ENCODE assay signal across 21 cellular contexts in genomic region chr4:56972832-56973231, GRCh38. TPM values are rescaled to one million over a fixed set of nuclear protein-coding genes. Genes with fewer than 3 reads are reported as not detected.
A peak's percentile ranks its signal among the peaks of the same experiment; 100 is the strongest.
DNase-seq lines count a peak whose midpoint lies in the region; ATAC-seq lines count a peak whose summit lies in the region.
"Had no signal": no experiment of that assay in that cellular context is flagged by ENCODE, and none has a peak within 500 bp of the region (broad histone marks: within the 10 kb centered on the region; RNA-seq: fewer than 3 reads in every experiment).

No MANE protein-coding gene starts in this region.

- peak overlapping the region; percentile 30 for H3K27ac Mint-ChIP-seq in activated CD4-positive, alpha-beta memory T cell treated with anti-CD3 and anti-CD28 coated beads for 36 hours
- no peak overlapping the region for H3K27ac Mint-ChIP-seq in activated CD4-positive, alpha-beta memory T cell treated with anti-CD3 and anti-CD28 coated beads, Interleukin-2, amount 10 ng/mL, durations not matched to agents 7 days and 5 days
- H3K27ac Mint-ChIP-seq in activated naive CD4-positive, alpha-beta T cell treated with anti-CD3 and anti-CD28 coated beads, Interleukin-2, amount 50 U/mL, for 72 hours, result peak overlapping the region in 1 of 2 donors; percentile 74
- peak overlapping the region; percentile 44 for H3K27ac Mint-ChIP-seq in stimulated activated effector memory CD8-positive, alpha-beta T cell treated with anti-CD3 and anti-CD28 coated beads, Interleukin-12 subunit alpha, Interleukin-12 subunit beta, amount 100 ng/mL, for 72 hours
- no peak overlapping the region for H3K27ac Mint-ChIP-seq in naive thymus-derived CD4-positive, alpha-beta T cell
- H3K27ac Mint-ChIP-seq: B cell had no signal

- no peak overlapping the region for H3K4me3 ChIP-seq in naive thymus-derived CD4-positive, alpha-beta T cell (ENCODE audit: low read length)
- H3K4me3 ChIP-seq: Peyer's patch had no signal

- no peak overlapping the region for H3K27ac ChIP-seq in naive thymus-derived CD4-positive, alpha-beta T cell (ENCODE audit: low read depth, low read length)
- H3K27ac ChIP-seq: Peyer's patch had no signal

- POLR2A ChIA-PET in activated CD4-positive, alpha-beta memory T cell treated with anti-CD3 and anti-CD28 coated beads for 36 hours (lab: Charles Lee), result no interaction called here
- POLR2A ChIA-PET in activated CD4-positive, alpha-beta memory T cell treated with anti-CD3 and anti-CD28 coated beads, Interleukin-2, amount 10 ng/mL, durations not matched to agents 7 days and 5 days (lab: Charles Lee), result interaction anchor here (1.1 to 9.1 kb wide), 2 partner anchors 10 to 63 kb away, joined by 3 to 208 read pairs; partner anchors contain the start of gene REST
- POLR2A ChIA-PET in naive thymus-derived CD4-positive, alpha-beta T cell (lab: Charles Lee), result no interaction called here

- H3K9me3 Mint-ChIP-seq in activated CD4-positive, alpha-beta memory T cell treated with anti-CD3 and anti-CD28 coated beads for 36 hours, result peaks cover 17% of the 10 kb centered on the region
- peaks cover 13% of the 10 kb centered on the region for H3K9me3 Mint-ChIP-seq in activated CD4-positive, alpha-beta memory T cell treated with anti-CD3 and anti-CD28 coated beads, Interleukin-2, amount 10 ng/mL, durations not matched to agents 7 days and 5 days
- H3K9me3 Mint-ChIP-seq in activated naive CD4-positive, alpha-beta T cell treated with anti-CD3 and anti-CD28 coated beads, Interleukin-2, amount 50 U/mL, for 72 hours, result peaks cover 0 to 18% of the 10 kb centered on the region in 2 donors
- peaks cover 4% of the 10 kb centered on the region for H3K9me3 Mint-ChIP-seq in stimulated activated effector memory CD8-positive, alpha-beta T cell treated with anti-CD3 and anti-CD28 coated beads, Interleukin-12 subunit alpha, Interleukin-12 subunit beta, amount 100 ng/mL, for 72 hours
- peaks cover 0 to 11% (median 6%) of the 10 kb centered on the region in 11 donors for H3K9me3 Mint-ChIP-seq in naive thymus-derived CD4-positive, alpha-beta T cell

- CTCF ChIA-PET in activated CD4-positive, alpha-beta memory T cell treated with anti-CD3 and anti-CD28 coated beads for 36 hours (lab: Charles Lee), result interaction anchor here (0.8 to 0.9 kb wide), 2 partner anchors 146 to 539 kb away, joined by 3 to 4 read pairs; no protein-coding TSS in a partner anchor
- CTCF ChIA-PET in activated CD4-positive, alpha-beta memory T cell treated with anti-CD3 and anti-CD28 coated beads, Interleukin-2, amount 10 ng/mL, durations not matched to agents 7 days and 5 days (lab: Charles Lee), result no interaction called here
- CTCF ChIA-PET in naive thymus-derived CD4-positive, alpha-beta T cell (lab: Charles Lee), result no interaction called here

- H3K36me3 Mint-ChIP-seq in activated CD4-positive, alpha-beta memory T cell treated with anti-CD3 and anti-CD28 coated beads for 36 hours, result peaks cover 50% of the 10 kb centered on the region
- peaks cover 60% of the 10 kb centered on the region for H3K36me3 Mint-ChIP-seq in activated CD4-positive, alpha-beta memory T cell treated with anti-CD3 and anti-CD28 coated beads, Interleukin-2, amount 10 ng/mL, durations not matched to agents 7 days and 5 days (ENCODE audit: low read depth)
- peaks cover 43 to 70% of the 10 kb centered on the region in 2 donors for H3K36me3 Mint-ChIP-seq in activated naive CD4-positive, alpha-beta T cell treated with anti-CD3 and anti-CD28 coated beads, Interleukin-2, amount 50 U/mL, for 72 hours
- peaks cover 89% of the 10 kb centered on the region for H3K36me3 Mint-ChIP-seq in stimulated activated effector memory CD8-positive, alpha-beta T cell treated with anti-CD3 and anti-CD28 coated beads, Interleukin-12 subunit alpha, Interleukin-12 subunit beta, amount 100 ng/mL, for 72 hours
- peaks cover 21 to 45% (median 37%) of the 10 kb centered on the region in 5 donors for H3K36me3 Mint-ChIP-seq in naive thymus-derived CD4-positive, alpha-beta T cell

- H3K27me3 Mint-ChIP-seq in activated CD4-positive, alpha-beta memory T cell treated with anti-CD3 and anti-CD28 coated beads for 36 hours, result no peaks in the 10 kb centered on the region
- H3K27me3 Mint-ChIP-seq in activated CD4-positive, alpha-beta memory T cell treated with anti-CD3 and anti-CD28 coated beads, Interleukin-2, amount 10 ng/mL, durations not matched to agents 7 days and 5 days, result no peaks in the 10 kb centered on the region
- H3K27me3 Mint-ChIP-seq in naive thymus-derived CD4-positive, alpha-beta T cell, result peaks cover 0 to 2% (median 0%) of the 10 kb centered on the region in 5 donors
- H3K27me3 Mint-ChIP-seq: B cell had no signal

- peaks cover 0 to 7% (median 0%) of the 10 kb centered on the region in 3 experiments for H3K9me3 ChIP-seq in naive thymus-derived CD4-positive, alpha-beta T cell (ENCODE audit: control insufficient read depth in 2 of 3, low read length in 3 of 3)
- H3K9me3 ChIP-seq: Peyer's patch had no signal

- H3K4me3 Mint-ChIP-seq in activated CD4-positive, alpha-beta memory T cell treated with anti-CD3 and anti-CD28 coated beads for 36 hours, result no peak overlapping the region
- no peak overlapping the region for H3K4me3 Mint-ChIP-seq in activated CD4-positive, alpha-beta memory T cell treated with anti-CD3 and anti-CD28 coated beads, Interleukin-2, amount 10 ng/mL, durations not matched to agents 7 days and 5 days
- H3K4me3 Mint-ChIP-seq in stimulated activated effector memory CD8-positive, alpha-beta T cell treated with anti-CD3 and anti-CD28 coated beads, Interleukin-12 subunit alpha, Interleukin-12 subunit beta, amount 100 ng/mL, for 72 hours, result no peak overlapping the region
- peak overlapping the region in 1 of 10 donors; percentile 66 for H3K4me3 Mint-ChIP-seq in naive thymus-derived CD4-positive, alpha-beta T cell
- H3K4me3 Mint-ChIP-seq: B cell had no signal

- peak; percentile 3 to 32 for ATAC-seq in activated naive CD4-positive, alpha-beta T cell treated with anti-CD3 and anti-CD28 coated beads, Interleukin-2, amount 50 U/mL, for 72 hours
- no peak for ATAC-seq in stimulated activated effector memory CD8-positive, alpha-beta T cell treated with anti-CD3 and anti-CD28 coated beads, Interleukin-12 subunit alpha, Interleukin-12 subunit beta, amount 100 ng/mL, for 72 hours
- ATAC-seq in HG03108 (IDR thresholded peaks at IDR 0.05; ENCODE audit: unreplicated experiment), result no peak
- no peak for ATAC-seq in naive thymus-derived CD4-positive, alpha-beta T cell
- ATAC-seq: Right ventricle myocardium inferior had no signal

- no peaks in the 10 kb centered on the region for H3K27me3 ChIP-seq in naive thymus-derived CD4-positive, alpha-beta T cell (ENCODE audit: control insufficient read depth in 2 of 2, insufficient read depth in 2 of 2, low read length in 2 of 2)
- H3K27me3 ChIP-seq: Peyer's patch had no signal

- peaks cover 5 to 65% (median 13%) of the 10 kb centered on the region in 3 experiments for H3K36me3 ChIP-seq in naive thymus-derived CD4-positive, alpha-beta T cell (ENCODE audit: control insufficient read depth in 2 of 3, insufficient read depth in 3 of 3, low read length in 3 of 3)

- DNase-seq in activated CD4-positive, alpha-beta memory T cell treated with anti-CD3 and anti-CD28 coated beads for 36 hours, result no peak
- DNase-seq in activated CD4-positive, alpha-beta memory T cell treated with anti-CD3 and anti-CD28 coated beads, Interleukin-2, amount 10 ng/mL, durations not matched to agents 7 days and 5 days, result no peak
- peak in 1 of 2 donors; percentile 35 for DNase-seq in activated naive CD4-positive, alpha-beta T cell treated with anti-CD3 and anti-CD28 coated beads, Interleukin-2, amount 50 U/mL, for 72 hours (ENCODE audit: low spot score in 2 of 2)
- DNase-seq in activated naive CD4-positive, alpha-beta T cell (lab: John Stamatoyannopoulos, UW), result no peak
- peak; percentile 16 for DNase-seq in OCI-M1 (lab: John Stamatoyannopoulos, UW)
- no peak for DNase-seq in stimulated activated effector memory CD8-positive, alpha-beta T cell treated with anti-CD3 and anti-CD28 coated beads, Interleukin-12 subunit alpha, Interleukin-12 subunit beta, amount 100 ng/mL, for 72 hours (ENCODE audit: low spot score in 2 of 2)
- no peak for DNase-seq in naive thymus-derived CD4-positive, alpha-beta T cell
- DNase-seq: Caco-2, DMS153, GDM1, H7, NCI-H1092 treated with DMSO at 0.1 percent for 48 hours, NCI-H146, NCI-H2081, NCI-H2171 treated with DMSO at 0.1 percent for 48 hours, NCI-H446 treated with DMSO at 0.1 percent for 48 hours, NCI-H69, Peyer's patch had no signal

- H3K4me1 Mint-ChIP-seq in activated CD4-positive, alpha-beta memory T cell treated with anti-CD3 and anti-CD28 coated beads for 36 hours (ENCODE audit: low read depth), result peaks cover 45% of the 10 kb centered on the region
- H3K4me1 Mint-ChIP-seq in activated CD4-positive, alpha-beta memory T cell treated with anti-CD3 and anti-CD28 coated beads, Interleukin-2, amount 10 ng/mL, durations not matched to agents 7 days and 5 days, result peaks cover 48% of the 10 kb centered on the region
- peaks cover 44% of the 10 kb centered on the region for H3K4me1 Mint-ChIP-seq in stimulated activated effector memory CD8-positive, alpha-beta T cell treated with anti-CD3 and anti-CD28 coated beads, Interleukin-12 subunit alpha, Interleukin-12 subunit beta, amount 100 ng/mL, for 72 hours
- peaks cover 22 to 46% (median 34%) of the 10 kb centered on the region in 7 donors for H3K4me1 Mint-ChIP-seq in naive thymus-derived CD4-positive, alpha-beta T cell

- intact Hi-C loops in activated CD4-positive, alpha-beta memory T cell treated with anti-CD3 and anti-CD28 coated beads for 36 hours (cut with micrococcal nuclease), result loop anchor here (10.0 kb wide), 2 partner anchors 508 to 1118 kb away; partner anchors contain the start of genes EXOC1 and SRP72
- intact Hi-C loops in naive thymus-derived CD4-positive, alpha-beta T cell (cut with micrococcal nuclease), result no loop called here

- H3K4me1 ChIP-seq in naive thymus-derived CD4-positive, alpha-beta T cell (ENCODE audit: control insufficient read depth in 2 of 2, insufficient read depth in 2 of 2, low read length in 2 of 2), result peaks cover 12 to 14% of the 10 kb centered on the region in 2 donors
- H3K4me1 ChIP-seq: Caco-2 had no signal

RNA-seq across cellular contexts. Expression of gene NOA1, which starts 4.6 kb away (rescaled TPM):
- 10 to 100 TPM; 25.0 to 26.6 TPM for total RNA-seq in activated CD4-positive, alpha-beta memory T cell treated with anti-CD3 and anti-CD28 coated beads for 36 hours
- 10 to 100 TPM; 22.1 to 22.6 TPM for total RNA-seq in activated CD4-positive, alpha-beta memory T cell treated with anti-CD3 and anti-CD28 coated beads, Interleukin-2, amount 10 ng/mL, durations not matched to agents 7 days and 5 days
- 10 to 100 TPM; 31.4 to 31.8 TPM for total RNA-seq in activated naive CD4-positive, alpha-beta T cell treated with anti-CD3 and anti-CD28 coated beads, Interleukin-2, amount 50 U/mL, for 72 hours
- total RNA-seq in naive thymus-derived CD4-positive, alpha-beta T cell, result 10 to 100 TPM; 13.6 to 23.0 (median 20.9) TPM
- 10 to 100 TPM; 21.9 to 30.0 TPM for polyA plus RNA-seq in naive thymus-derived CD4-positive, alpha-beta T cell

RNA-seq across cellular contexts. Expression of gene POLR2B, which starts 5.9 kb away (rescaled TPM):
- 100 to 1,000 TPM; 114 to 123 TPM for total RNA-seq in activated CD4-positive, alpha-beta memory T cell treated with anti-CD3 and anti-CD28 coated beads for 36 hours
- total RNA-seq in activated CD4-positive, alpha-beta memory T cell treated with anti-CD3 and anti-CD28 coated beads, Interleukin-2, amount 10 ng/mL, durations not matched to agents 7 days and 5 days, result 100 to 1,000 TPM; 107 to 109 TPM
- 100 to 1,000 TPM; 133 to 142 TPM for total RNA-seq in activated naive CD4-positive, alpha-beta T cell treated with anti-CD3 and anti-CD28 coated beads, Interleukin-2, amount 50 U/mL, for 72 hours
- 100 to 1,000 TPM in 3 of 5 experiments, 10 to 100 TPM in 2; 74.6 to 130 (median 118) TPM for total RNA-seq in naive thymus-derived CD4-positive, alpha-beta T cell
- 10 to 100 TPM; 50.7 to 71.2 TPM for polyA plus RNA-seq in naive thymus-derived CD4-positive, alpha-beta T cell

Comparison
In these comparisons a context has a peak if more than half of its experiments do, and no peak if none do; other contexts are left out.
1. H3K27ac Mint-ChIP-seq: peak in activated CD4-positive, alpha-beta memory T cell treated with anti-CD3 and anti-CD28 coated beads for 36 hours (single experiment) and stimulated activated effector memory CD8-positive, alpha-beta T cell treated with anti-CD3 and anti-CD28 coated beads, Interleukin-12 subunit alpha, Interleukin-12 subunit beta, amount 100 ng/mL, for 72 hours (single experiment); none in activated CD4-positive, alpha-beta memory T cell treated with anti-CD3 and anti-CD28 coated beads, Interleukin-2, amount 10 ng/mL, durations not matched to agents 7 days and 5 days (single experiment) and naive thymus-derived CD4-positive, alpha-beta T cell (0 of 9).
2. ATAC-seq: peak in activated naive CD4-positive, alpha-beta T cell treated with anti-CD3 and anti-CD28 coated beads, Interleukin-2, amount 50 U/mL, for 72 hours (2 of 2); none in stimulated activated effector memory CD8-positive, alpha-beta T cell treated with anti-CD3 and anti-CD28 coated beads, Interleukin-12 subunit alpha, Interleukin-12 subunit beta, amount 100 ng/mL, for 72 hours (single experiment), HG03108 (single experiment) and naive thymus-derived CD4-positive, alpha-beta T cell (single experiment).